In the genomic region with DNA sequence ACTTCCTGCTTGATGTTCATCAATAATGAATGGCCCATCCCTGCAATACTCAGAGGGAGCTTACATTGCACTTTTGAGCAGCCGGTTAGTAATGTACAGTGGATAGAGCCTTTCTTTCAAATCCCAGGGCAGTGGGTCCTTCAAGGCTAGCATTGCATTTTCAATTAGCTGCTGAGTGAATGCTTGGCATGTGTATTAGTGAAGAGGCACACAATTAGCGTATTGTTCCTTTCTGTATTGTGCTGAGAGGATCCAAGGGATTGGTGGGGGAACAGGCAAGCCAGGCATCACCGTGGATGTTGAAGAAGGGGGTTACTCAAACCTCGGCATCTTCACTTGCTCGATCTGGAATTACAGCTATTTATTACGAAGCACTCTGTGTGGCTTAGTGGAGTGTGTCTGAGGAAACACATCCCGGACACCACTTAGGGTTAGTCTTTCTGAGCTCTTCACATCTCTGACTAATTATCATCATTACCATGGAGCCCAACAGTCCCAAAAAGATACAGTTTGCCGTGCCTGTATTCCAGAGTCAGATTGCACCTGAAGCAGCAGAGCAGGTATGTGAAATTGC, we compare ENCODE assay signal across 21 cellular contexts. TPM values are rescaled to one million over a fixed set of nuclear protein-coding genes. Genes with fewer than 3 reads are reported as not detected.
A peak's percentile ranks its signal among the peaks of the same experiment; 100 is the strongest.
DNase-seq lines count a peak whose midpoint lies in the region; ATAC-seq and TF ChIP-seq lines count a peak whose summit lies in the region.
"Had no signal": no experiment of that assay in that cellular context is flagged by ENCODE, and none has a peak within 500 bp of the region (broad histone marks: within the 10 kb centered on the region; RNA-seq: fewer than 3 reads in every experiment).

A gene with protein sequence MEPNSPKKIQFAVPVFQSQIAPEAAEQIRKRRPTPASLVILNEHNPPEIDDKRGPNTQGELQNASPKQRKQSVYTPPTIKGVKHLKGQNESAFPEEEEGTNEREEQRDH (plus strand): TSS at position 222 of the 574 bp plus-strand sequence. CDS start 258 bp downstream, at position 480.

- H2AFZ ChIP-seq in MM.1S (ENCODE audit: low read length) = peak within 1 kb of the TSS; percentile 40; the same call in 1 of the 2 replicates

- H3K27me3 Mint-ChIP-seq in Calu3 (ENCODE audit: unreplicated experiment) = no peaks in the 10 kb centered on the region
- H3K27me3 Mint-ChIP-seq: IgD-negative memory B cell had no signal

- peak within 1 kb of the TSS; percentile 14; the same call in 1 of the 2 replicates for H3K4me2 ChIP-seq in MM.1S (ENCODE audit: low read depth, low read length)

- H3K27ac Mint-ChIP-seq in Calu3 (ENCODE audit: unreplicated experiment) = no peak within 1 kb of the TSS
- H3K27ac Mint-ChIP-seq: H9, IgD-negative memory B cell had no signal

- no peaks in the 10 kb centered on the region for H3K36me3 Mint-ChIP-seq in Calu3 (ENCODE audit: insufficient read depth, unreplicated experiment)

- WGBS in right cardiac atrium = 63% methylated on average over 8 of the region's 8 CpGs

- no peak within 1 kb of the TSS for H3K4me3 Mint-ChIP-seq in Calu3 (ENCODE audit: low read depth, unreplicated experiment)
- H3K4me3 Mint-ChIP-seq: H9, IgD-negative memory B cell had no signal

- H3K9me3 ChIP-seq in MM.1S (replicated peaks; ENCODE audit: insufficient read depth, low read length) = no peaks in the 10 kb centered on the region
- no peaks in the 10 kb centered on the region for H3K9me3 ChIP-seq in right cardiac atrium (ENCODE audit: control insufficient read depth, low read length)
- no peaks in the 10 kb centered on the region for H3K9me3 ChIP-seq in skeletal muscle tissue (ENCODE audit: control insufficient read depth in 3 of 3, low read length in 3 of 3)
- H3K9me3 ChIP-seq: BE2C, colonic mucosa, esophagus squamous epithelium, suprapubic skin had no signal

- H3K4me3 ChIP-seq in MM.1S (ENCODE audit: low read length) = no peak within 1 kb of the TSS
- H3K4me3 ChIP-seq in right cardiac atrium (ENCODE audit: low read length) = peak within 1 kb of the TSS; percentile 31
- peak within 1 kb of the TSS; percentile 12 to 65 (median 41) for H3K4me3 ChIP-seq in skeletal muscle tissue (ENCODE audit: low read length in 3 of 3)
- H3K4me3 ChIP-seq: colonic mucosa, esophagus squamous epithelium, suprapubic skin had no signal

- H3K9me3 Mint-ChIP-seq in Calu3 (ENCODE audit: low read depth, unreplicated experiment) = no peaks in the 10 kb centered on the region
- H3K9me3 Mint-ChIP-seq: H9 had no signal

- BruUV-seq in Calu3 (replicated peaks; lab: Mats Ljungman, UMichigan) = no TSS peak

- DNase-seq in MM.1S (no peak), cerebellar cortex (ENCODE audit: low spot score) (peak; percentile 53), right cardiac atrium (no peak), T1000 (lab: John Stamatoyannopoulos, UW) (no peak), Calu3 (no peak), OCI-M1 (lab: John Stamatoyannopoulos, UW) (no peak)
- DNase-seq: activated T-cell treated with anti-CD3 and anti-CD28 coated beads, Interleukin-2, amount 50 U/mL, for 48 hours; BE2C; colonic mucosa; DND-41; esophagus squamous epithelium; H9; mesendoderm; NCI-H1105; NCI-H510A treated with DMSO at 0.1 percent for 48 hours; stimulated activated CD4-positive, alpha-beta T cell treated with anti-CD3 and anti-CD28 coated beads, Interleukin-12 subunit alpha, Interleukin-12 subunit beta, amount 100 ng/mL, for 4 hours had no signal

- no peaks in the 10 kb centered on the region for H3K9me2 ChIP-seq in MM.1S (replicated peaks; ENCODE audit: insufficient read depth, low read length)

- H3K27ac ChIP-seq in MM.1S (ENCODE audit: low read length) = no peak within 1 kb of the TSS
- H3K27ac ChIP-seq in right cardiac atrium (ENCODE audit: low read length) = peak within 1 kb of the TSS; percentile 75
- peak within 1 kb of the TSS; percentile 67 for H3K27ac ChIP-seq in skeletal muscle tissue (ENCODE audit: low read depth, low read length)
- H3K27ac ChIP-seq: colonic mucosa, esophagus squamous epithelium, RWPE1, suprapubic skin had no signal

- H3K9ac ChIP-seq in MM.1S (ENCODE audit: low read length) = no peak within 1 kb of the TSS
- H3K9ac ChIP-seq in skeletal muscle tissue (ENCODE audit: low read depth in 1 of 3, low read length in 3 of 3) = peak within 1 kb of the TSS in 2 of 3 donors; percentile 12 to 70

- 0 out of 2 replicates have a peak, but pooled peaks cover 2% of the 10 kb centered on the region for H3K4me1 ChIP-seq in MM.1S (ENCODE audit: low read length)
- H3K4me1 ChIP-seq in right cardiac atrium (ENCODE audit: control insufficient read depth, insufficient read depth, low read length) = peaks cover 2% of the 10 kb centered on the region
- H3K4me1 ChIP-seq in skeletal muscle tissue (ENCODE audit: control insufficient read depth in 3 of 3, insufficient read depth in 3 of 3, low read length in 3 of 3) = peaks cover 11 to 19% (median 14%) of the 10 kb centered on the region in 3 donors
- H3K4me1 ChIP-seq: BE2C, colonic mucosa, suprapubic skin had no signal

- no peak for TF ChIP-seq CTCF in MM.1S (IDR thresholded peaks at IDR 0.05; ENCODE audit: low read length)
- no peak for TF ChIP-seq CTCF in Calu3 (IDR thresholded peaks at IDR 0.05; ENCODE audit: unreplicated experiment)

- H3F3A ChIP-seq in MM.1S (ENCODE audit: insufficient read depth, low read length) = no peaks in the 10 kb centered on the region; the same call in 1 of the 2 replicates

- no peaks in the 10 kb centered on the region for H4K20me1 ChIP-seq in MM.1S (ENCODE audit: insufficient read depth, low read length)

- H3K36me3 ChIP-seq in MM.1S (replicated peaks; ENCODE audit: insufficient read depth, low read length) (no peaks in the 10 kb centered on the region), skeletal muscle tissue (ENCODE audit: control insufficient read depth in 3 of 3, insufficient read depth in 3 of 3, low read length in 3 of 3) (no peaks in the 10 kb centered on the region)
- H3K36me3 ChIP-seq: BE2C, colonic mucosa, esophagus squamous epithelium, suprapubic skin had no signal

- intact Hi-C loops in right cardiac atrium (cut with DNase I) = no loop called here
- intact Hi-C loops in Calu3 (cut with micrococcal nuclease; ENCODE audit: unreplicated experiment) = no loop called here

- H3K79me2 ChIP-seq in MM.1S (ENCODE audit: low read length) = no peaks in the 10 kb centered on the region

- ATAC-seq in right cardiac atrium = peak; percentile 45 to 70
- ATAC-seq in HG03442 (IDR thresholded peaks at IDR 0.05; ENCODE audit: unreplicated experiment) = no peak

- H3K27me3 ChIP-seq in MM.1S (replicated peaks; ENCODE audit: insufficient read depth, low read length) (no peaks in the 10 kb centered on the region), right cardiac atrium (ENCODE audit: control insufficient read depth, insufficient read depth) (no peaks in the 10 kb centered on the region), skeletal muscle tissue (ENCODE audit: control insufficient read depth in 3 of 3, insufficient read depth in 3 of 3, low read length in 3 of 3) (no peaks in the 10 kb centered on the region)
- H3K27me3 ChIP-seq: BE2C, colonic mucosa, esophagus squamous epithelium, suprapubic skin had no signal

- CTCF ChIA-PET in Calu3 (lab: Charles Lee) = no interaction called here

- no peaks in the 10 kb centered on the region for H3K4me1 Mint-ChIP-seq in Calu3 (ENCODE audit: low read depth, unreplicated experiment)

RNA-seq across cellular contexts. Expression of the gene that starts here (rescaled TPM):
- total RNA-seq in right cardiac atrium (10 to 100 TPM in 2 of 4 donors, 1 to 10 TPM in 2; 5.5 to 18.0 (median 10.0) TPM), skeletal muscle tissue (1.6 TPM), Calu3 (2022) (2.0 and 2.7 TPM in 2 replicates)
- 12.0 TPM for polyA plus RNA-seq in right cardiac atrium
- total RNA-seq: colonic mucosa had no signal
- polyA plus RNA-seq: IgD-negative memory B cell had no signal
